1 cellular context compared by ENCODE assay signal in the genomic region with DNA sequence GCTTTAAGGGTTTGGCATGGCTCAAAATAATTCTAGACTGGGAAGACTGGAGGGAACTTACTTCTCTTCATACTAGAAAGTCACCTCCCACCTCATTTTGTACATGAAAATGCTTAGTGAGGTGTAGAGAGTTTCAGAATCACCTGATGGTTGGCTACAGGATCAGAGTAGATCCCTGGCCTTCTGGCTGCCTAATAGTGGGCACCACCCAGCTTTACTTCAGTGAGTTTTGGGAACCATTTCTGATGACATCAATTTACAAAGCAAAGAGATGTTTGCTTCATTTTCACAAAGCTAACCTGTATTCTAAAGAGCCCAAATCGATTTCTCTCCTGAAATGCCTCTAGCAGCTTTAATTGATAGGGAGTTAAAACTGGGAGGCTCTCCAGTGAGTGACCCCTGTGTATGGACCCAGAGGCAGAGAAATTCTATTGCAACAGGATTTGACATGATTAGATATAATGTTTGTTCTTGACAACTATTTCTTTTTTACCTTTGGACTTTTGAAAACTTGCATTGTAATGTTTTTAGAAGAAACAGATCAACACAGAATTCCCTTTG.
TF ChIP-seq lines count a peak whose summit lies in the region.

No MANE protein-coding gene starts in this region.

TF ChIP-seq in HepG2, 621 proteins besides CTCF, POLR2A, EP300 and RAD21 (continued from another document and continues in another):
- TF ChIP-seq, protein P1, sequence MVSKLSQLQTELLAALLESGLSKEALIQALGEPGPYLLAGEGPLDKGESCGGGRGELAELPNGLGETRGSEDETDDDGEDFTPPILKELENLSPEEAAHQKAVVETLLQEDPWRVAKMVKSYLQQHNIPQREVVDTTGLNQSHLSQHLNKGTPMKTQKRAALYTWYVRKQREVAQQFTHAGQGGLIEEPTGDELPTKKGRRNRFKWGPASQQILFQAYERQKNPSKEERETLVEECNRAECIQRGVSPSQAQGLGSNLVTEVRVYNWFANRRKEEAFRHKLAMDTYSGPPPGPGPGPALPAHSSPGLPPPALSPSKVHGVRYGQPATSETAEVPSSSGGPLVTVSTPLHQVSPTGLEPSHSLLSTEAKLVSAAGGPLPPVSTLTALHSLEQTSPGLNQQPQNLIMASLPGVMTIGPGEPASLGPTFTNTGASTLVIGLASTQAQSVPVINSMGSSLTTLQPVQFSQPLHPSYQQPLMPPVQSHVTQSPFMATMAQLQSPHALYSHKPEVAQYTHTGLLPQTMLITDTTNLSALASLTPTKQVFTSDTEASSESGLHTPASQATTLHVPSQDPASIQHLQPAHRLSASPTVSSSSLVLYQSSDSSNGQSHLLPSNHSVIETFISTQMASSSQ (IDR thresholded peaks at IDR 0.05; ENCODE audit: low read depth), result 0 out of 2 replicates have a peak, but pooled peaks have one; percentile 31
- TF ChIP-seq, protein P1 (CRISPR knock-in tag; IDR thresholded peaks at IDR 0.05; ENCODE audit: borderline replicate concordance), result no peak
- TF ChIP-seq CEBPG (CRISPR knock-in tag; IDR thresholded peaks at IDR 0.05) (peak; percentile 27; the same call in 1 of the 2 replicates), FOXA3 (CRISPR knock-in tag; IDR thresholded peaks at IDR 0.05) (0 out of 2 replicates have a peak, but pooled peaks have one; percentile 21), NBN (conservative IDR thresholded peaks at IDR 0.05) (no peak), HES4 (CRISPR knock-in tag; IDR thresholded peaks at IDR 0.05; ENCODE audit: borderline replicate concordance) (no peak), THRA (CRISPR knock-in tag; IDR thresholded peaks at IDR 0.05; ENCODE audit: borderline replicate concordance) (peak; percentile 31; the same call in 1 of the 2 replicates), NR2F6 (IDR thresholded peaks at IDR 0.05) (peak; percentile 39), NR2F6 (CRISPR knock-in tag; IDR thresholded peaks at IDR 0.05) (no peak), STAG1 (CRISPR knock-in tag; IDR thresholded peaks at IDR 0.05) (no peak), CEBPB (IDR thresholded peaks at IDR 0.05; ENCODE audit: borderline replicate concordance, low read depth, low read length) (peak; percentile 33; the same call in 1 of the 2 replicates), PAXIP1 (CRISPR knock-in tag; conservative IDR thresholded peaks at IDR 0.05) (peak; percentile 57; the same call in 1 of the 2 replicates), RCOR2 (CRISPR knock-in tag; IDR thresholded peaks at IDR 0.05) (0 out of 2 replicates have a peak, but pooled peaks have one; percentile 28), CREM (IDR thresholded peaks at IDR 0.05) (peak; percentile 39; the same call in 1 of the 2 replicates), CREM (CRISPR knock-in tag; IDR thresholded peaks at IDR 0.05) (no peak), CCAR2 (optimal IDR thresholded peaks at IDR 0.05; ENCODE audit: low read depth, low read length) (no peak), REXO4 (CRISPR knock-in tag; IDR thresholded peaks at IDR 0.05; ENCODE audit: borderline replicate concordance) (no peak), SRSF4 (IDR thresholded peaks at IDR 0.05; ENCODE audit: low read depth, low read length, poor library complexity, severe bottlenecking) (no peak), ZNF597 (CRISPR knock-in tag; IDR thresholded peaks at IDR 0.05) (no peak), ZBTB3 (CRISPR knock-in tag; IDR thresholded peaks at IDR 0.05; ENCODE audit: borderline replicate concordance, low read depth) (no peak), DBP (CRISPR knock-in tag; IDR thresholded peaks at IDR 0.05; ENCODE audit: not compliant biosample characterization) (no peak), NFIC (IDR thresholded peaks at IDR 0.05; ENCODE audit: low read length) (peak; percentile 39; the same call in 1 of the 2 replicates), ZNF12 (CRISPR knock-in tag; IDR thresholded peaks at IDR 0.05) (no peak), TCF7 (IDR thresholded peaks at IDR 0.05; ENCODE audit: low read depth) (no peak; the same call in 1 of the 2 replicates), GATAD2A (CRISPR knock-in tag; IDR thresholded peaks at IDR 0.05) (peak; percentile 48; the same call in 1 of the 2 replicates), NR2F2 (IDR thresholded peaks at IDR 0.05; ENCODE audit: borderline replicate concordance, low read depth) (0 out of 2 replicates have a peak, but pooled peaks have one; percentile 31), SAP130 (CRISPR knock-in tag; IDR thresholded peaks at IDR 0.05; ENCODE audit: low read depth) (0 out of 2 replicates have a peak, but pooled peaks have one; percentile 9), NFE2 (CRISPR knock-in tag; IDR thresholded peaks at IDR 0.05) (no peak), IRF1 (CRISPR knock-in tag; IDR thresholded peaks at IDR 0.05; ENCODE audit: low read depth) (no peak), ZNF646 (CRISPR knock-in tag; IDR thresholded peaks at IDR 0.05) (no peak)
- TF ChIP-seq, protein P2, sequence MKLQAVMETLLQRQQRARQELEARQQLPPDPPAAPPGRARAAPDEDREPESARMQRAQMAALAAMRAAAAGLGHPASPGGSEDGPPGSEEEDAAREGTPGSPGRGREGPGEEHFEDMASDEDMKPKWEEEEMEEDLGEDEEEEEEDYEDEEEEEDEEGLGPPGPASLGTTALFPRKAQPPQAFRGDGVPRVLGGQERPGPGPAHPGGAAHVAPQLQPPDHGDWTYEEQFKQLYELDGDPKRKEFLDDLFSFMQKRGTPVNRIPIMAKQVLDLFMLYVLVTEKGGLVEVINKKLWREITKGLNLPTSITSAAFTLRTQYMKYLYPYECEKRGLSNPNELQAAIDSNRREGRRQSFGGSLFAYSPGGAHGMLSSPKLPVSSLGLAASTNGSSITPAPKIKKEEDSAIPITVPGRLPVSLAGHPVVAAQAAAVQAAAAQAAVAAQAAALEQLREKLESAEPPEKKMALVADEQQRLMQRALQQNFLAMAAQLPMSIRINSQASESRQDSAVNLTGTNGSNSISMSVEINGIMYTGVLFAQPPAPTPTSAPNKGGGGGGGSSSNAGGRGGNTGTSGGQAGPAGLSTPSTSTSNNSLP (IDR thresholded peaks at IDR 0.05; ENCODE audit: low read depth, low read length), result peak; percentile 61
